ENCODE assay signal across 8 cellular contexts in genomic region chr11:64843971-64844329, GRCh38. TPM values are rescaled to one million over a fixed set of nuclear protein-coding genes. Genes with fewer than 3 reads are reported as not detected.
DNase-seq lines count a peak whose midpoint lies in the region; ATAC-seq and TF ChIP-seq lines count a peak whose summit lies in the region.

No MANE protein-coding gene starts in this region.

- TF ChIP-seq EP300 in upper lobe of left lung (IDR thresholded peaks at IDR 0.05) = no peak

- no peaks in the 10 kb centered on the region for H3K9me3 Mint-ChIP-seq in activated naive CD8-positive, alpha-beta T cell treated with anti-CD3 and anti-CD28 coated beads, Interleukin-2, amount 50 U/mL, for 24 hours

- peak in 1 of 5 donors; percentile 22 for DNase-seq in heart left ventricle
- no peak for DNase-seq in right cardiac atrium
- DNase-seq in activated naive CD8-positive, alpha-beta T cell treated with anti-CD3 and anti-CD28 coated beads, Interleukin-2, amount 50 U/mL, for 24 hours = no peak
- DNase-seq in right lobe of liver = no peak
- no peak for DNase-seq in upper lobe of left lung

- TF ChIP-seq CTCF in heart left ventricle (IDR thresholded peaks at IDR 0.05) (no peak), right lobe of liver (IDR thresholded peaks at IDR 0.05) (no peak), upper lobe of left lung (IDR thresholded peaks at IDR 0.05) (no peak)

- H3K4me1 Mint-ChIP-seq in activated naive CD8-positive, alpha-beta T cell treated with anti-CD3 and anti-CD28 coated beads, Interleukin-2, amount 50 U/mL, for 24 hours = peaks cover 29% of the 10 kb centered on the region

- intact Hi-C loops in heart left ventricle (cut with DNase I) (loop anchor here in 9 of 10 donors (2.0 to 10.0 kb wide), 6 partner anchors 151 to 271 kb away; partner anchors contain the start of genes ARL2 (in 4 of the 9), TM7SF2 (in 2 of the 9), ZNHIT2 (in 2 of the 9) and BATF2 (in 1 of the 9)), right cardiac atrium (cut with DNase I) (loop anchor here in 2 of 4 donors (2.0 to 10.0 kb wide), 2 partner anchors 51 to 271 kb away; partner anchors contain the start of genes TM7SF2 (in 1 of the 2) and ZNHIT2 (in 1 of the 2)), right lobe of liver (cut with DNase I) (loop anchor here in 1 of 2 donors (10.0 kb wide), 1 partner anchor 59 kb away; no protein-coding TSS in a partner anchor)

- H3K4me3 Mint-ChIP-seq in activated naive CD8-positive, alpha-beta T cell treated with anti-CD3 and anti-CD28 coated beads, Interleukin-2, amount 50 U/mL, for 24 hours = peak overlapping the region; percentile 58

- H3K27ac ChIP-seq in heart left ventricle = no peak overlapping the region
- H3K27ac ChIP-seq in right cardiac atrium (ENCODE audit: low read length) = no peak overlapping the region
- H3K27ac ChIP-seq in right lobe of liver = no peak overlapping the region
- peak overlapping the region; percentile 77 to 88 (median 79) for H3K27ac ChIP-seq in upper lobe of left lung

- H3K36me3 ChIP-seq in heart left ventricle = no peaks in the 10 kb centered on the region
- no peaks in the 10 kb centered on the region for H3K36me3 ChIP-seq in right lobe of liver
- H3K36me3 ChIP-seq in upper lobe of left lung = peaks cover 0 to 10% (median 5%) of the 10 kb centered on the region in 4 donors

- WGBS in heart left ventricle, 4 donors = 50 to 63% (median 54%) methylated on average over 17 to 19 of the region's 19 CpGs
- WGBS in right cardiac atrium = 48% methylated on average over 19 of the region's 19 CpGs
- WGBS in right lobe of liver (ENCODE audit: insufficient coverage, low coverage, low lambda C conversion rate, missing lambda C conversion rate) = 26% methylated on average over 11 of the region's 19 CpGs
- WGBS in upper lobe of left lung, 2 donors = 30 to 43% methylated on average over 19 of the region's 19 CpGs

- peak overlapping the region; percentile 32 for H3K27ac Mint-ChIP-seq in activated naive CD8-positive, alpha-beta T cell treated with anti-CD3 and anti-CD28 coated beads, Interleukin-2, amount 50 U/mL, for 24 hours

- H3K27me3 Mint-ChIP-seq in activated naive CD8-positive, alpha-beta T cell treated with anti-CD3 and anti-CD28 coated beads, Interleukin-2, amount 50 U/mL, for 24 hours = no peaks in the 10 kb centered on the region

- H3K27me3 ChIP-seq in heart left ventricle = peaks cover 0 to 4% (median 0%) of the 10 kb centered on the region in 9 donors
- no peaks in the 10 kb centered on the region for H3K27me3 ChIP-seq in right cardiac atrium (ENCODE audit: control insufficient read depth, insufficient read depth)
- no peaks in the 10 kb centered on the region for H3K27me3 ChIP-seq in right lobe of liver
- no peaks in the 10 kb centered on the region for H3K27me3 ChIP-seq in upper lobe of left lung

- no peak for ATAC-seq in heart left ventricle
- ATAC-seq in right cardiac atrium = no peak
- no peak for ATAC-seq in activated naive CD8-positive, alpha-beta T cell treated with anti-CD3 and anti-CD28 coated beads, Interleukin-2, amount 50 U/mL, for 24 hours
- ATAC-seq in right lobe of liver = no peak
- ATAC-seq in upper lobe of left lung (ENCODE audit: low FRiP score in 2 of 2) = no peak
- ATAC-seq in GM21360 (IDR thresholded peaks at IDR 0.05; ENCODE audit: unreplicated experiment) = no peak
- no peak for ATAC-seq in GM21619 (IDR thresholded peaks at IDR 0.05; ENCODE audit: unreplicated experiment)
- ATAC-seq in GM19467 (IDR thresholded peaks at IDR 0.05; ENCODE audit: unreplicated experiment) = no peak

- H3K4me3 ChIP-seq in heart left ventricle (peak overlapping the region in 10 of 12 donors; percentile 32 to 64 (median 50)), right cardiac atrium (ENCODE audit: low read length) (no peak overlapping the region), right lobe of liver (peak overlapping the region; percentile 41 to 50 (median 45)), upper lobe of left lung (peak overlapping the region; percentile 46 to 66 (median 58))

- H3K9me3 ChIP-seq in heart left ventricle = no peaks in the 10 kb centered on the region
- no peaks in the 10 kb centered on the region for H3K9me3 ChIP-seq in right cardiac atrium (ENCODE audit: control insufficient read depth, low read length)
- no peaks in the 10 kb centered on the region for H3K9me3 ChIP-seq in right lobe of liver
- H3K9me3 ChIP-seq in upper lobe of left lung = no peaks in the 10 kb centered on the region

- TF ChIP-seq POLR2A in heart left ventricle (IDR thresholded peaks at IDR 0.05) (no peak), right lobe of liver (IDR thresholded peaks at IDR 0.05) (no peak), upper lobe of left lung (IDR thresholded peaks at IDR 0.05) (no peak)

- H3K4me1 ChIP-seq in heart left ventricle = peaks cover 0 to 30% (median 22%) of the 10 kb centered on the region in 12 donors
- H3K4me1 ChIP-seq in right cardiac atrium (ENCODE audit: control insufficient read depth, insufficient read depth, low read length) = peaks cover 4% of the 10 kb centered on the region
- peaks cover 0 to 14% (median 6%) of the 10 kb centered on the region in 4 donors for H3K4me1 ChIP-seq in right lobe of liver
- H3K4me1 ChIP-seq in upper lobe of left lung = peaks cover 29 to 56% (median 42%) of the 10 kb centered on the region in 4 donors

- H3K36me3 Mint-ChIP-seq in activated naive CD8-positive, alpha-beta T cell treated with anti-CD3 and anti-CD28 coated beads, Interleukin-2, amount 50 U/mL, for 24 hours (ENCODE audit: low read depth) = no peaks in the 10 kb centered on the region

RNA-seq across cellular contexts. Expression of gene CDC42BPG, which starts 0.5 kb away (rescaled TPM):
- total RNA-seq in heart left ventricle = under 1 TPM in 8 of 9 donors, not detected in 1; 0.12 to 0.50 (median 0.26) TPM
- polyA plus RNA-seq in heart left ventricle = under 1 TPM; 0.12 to 0.15 TPM
- 1 to 10 TPM in 1 of 4 donors, under 1 TPM in 3; 0.39 to 2.3 (median 0.78) TPM for total RNA-seq in right cardiac atrium
- 0.36 TPM for polyA plus RNA-seq in right cardiac atrium
- 1 to 10 TPM in 1 of 6 experiments, under 1 TPM in 5; 0.63 to 1.1 (median 0.99) TPM for total RNA-seq in right lobe of liver
- total RNA-seq in upper lobe of left lung = 10 to 100 TPM; 21.6 to 62.4 (median 26.0) TPM

RNA-seq across cellular contexts. Expression of gene MEN1, which starts 33.6 kb away (rescaled TPM):
- total RNA-seq in heart left ventricle (10 to 100 TPM in 4 of 9 donors, 1 to 10 TPM in 5; 6.6 to 15.0 (median 9.0) TPM), right cardiac atrium (10 to 100 TPM in 2 of 4 donors, 1 to 10 TPM in 2; 9.6 to 11.7 (median 10.1) TPM), right lobe of liver (10 to 100 TPM; 13.1 to 21.5 (median 17.0) TPM), upper lobe of left lung (10 to 100 TPM; 15.4 to 47.1 (median 24.4) TPM)
- polyA plus RNA-seq in heart left ventricle (10 to 100 TPM in 1 of 2 donors, 1 to 10 TPM in 1; 7.2 to 15.2 TPM), right cardiac atrium (10.1 TPM)

RNA-seq across cellular contexts. Expression of gene EHD1, which starts 34.5 kb away (rescaled TPM):
- 100 to 1,000 TPM in 1 of 9 donors, 10 to 100 TPM in 8; 38.2 to 102 (median 58.2) TPM for total RNA-seq in heart left ventricle
- 10 to 100 TPM; 27.9 to 50.4 TPM for polyA plus RNA-seq in heart left ventricle
- 10 to 100 TPM; 23.4 to 35.3 (median 31.4) TPM for total RNA-seq in right cardiac atrium
- polyA plus RNA-seq in right cardiac atrium = 20.8 TPM
- total RNA-seq in right lobe of liver = 10 to 100 TPM; 18.8 to 36.1 (median 26.3) TPM
- total RNA-seq in upper lobe of left lung = 100 to 1,000 TPM in 4 of 6 donors, 10 to 100 TPM in 2; 43.0 to 167 (median 103) TPM

RNA-seq across cellular contexts. Expression of gene MAP4K2, which starts 40.9 kb away (rescaled TPM):
- total RNA-seq in heart left ventricle = 10 to 100 TPM in 3 of 9 donors, 1 to 10 TPM in 6; 7.0 to 27.5 (median 8.6) TPM
- 1 to 10 TPM; 7.8 to 9.5 TPM for polyA plus RNA-seq in heart left ventricle
- 10 to 100 TPM in 3 of 4 donors, 1 to 10 TPM in 1; 8.7 to 11.7 (median 11.0) TPM for total RNA-seq in right cardiac atrium
- 11.0 TPM for polyA plus RNA-seq in right cardiac atrium
- 10 to 100 TPM in 1 of 6 experiments, 1 to 10 TPM in 5; 3.4 to 14.7 (median 4.8) TPM for total RNA-seq in right lobe of liver
- 10 to 100 TPM; 19.0 to 84.7 (median 29.2) TPM for total RNA-seq in upper lobe of left lung

Comparison
In these comparisons a context has a peak if more than half of its experiments do, and no peak if none do; other contexts are left out.
1. H3K27ac ChIP-seq: peak in upper lobe of left lung (4 of 4); none in heart left ventricle (0 of 12), right cardiac atrium (single experiment) and right lobe of liver (0 of 3).
2. RNA of gene CDC42BPG, which starts 0.5 kb away (total RNA-seq): 21.6 to 62.4 TPM in upper lobe of left lung; 0.63 to 1.1 TPM in right lobe of liver, 0.39 to 2.3 TPM in right cardiac atrium and 0.12 to 0.50 TPM in heart left ventricle; every median in the first group is over 4 times any median in the second.